In the genomic region with DNA sequence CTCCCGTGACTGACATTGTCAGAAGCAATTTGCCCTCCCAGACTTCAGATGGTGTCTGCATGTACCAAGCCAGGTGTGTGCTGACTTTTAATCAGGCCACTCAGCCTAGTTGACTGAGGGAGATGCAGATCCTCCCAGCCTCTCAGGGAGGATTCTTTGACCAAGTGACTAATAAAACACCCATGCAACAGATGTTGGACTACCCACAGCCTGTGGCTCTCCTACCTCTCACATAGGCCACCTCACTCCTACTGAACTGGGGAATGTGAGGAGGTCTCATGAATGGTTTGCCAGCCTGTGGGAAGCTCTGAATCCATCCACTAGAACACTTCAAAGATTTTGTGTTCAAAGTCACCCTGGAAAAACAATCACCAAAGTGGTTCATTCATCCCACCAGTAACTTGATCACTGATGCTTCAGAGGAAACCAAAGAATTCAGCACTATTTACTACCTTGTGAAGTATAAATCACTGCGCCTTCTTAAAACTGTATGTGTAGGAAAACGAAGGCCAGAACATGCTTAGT, we compare ENCODE assay signal across 13 cellular contexts.
"Had no signal": no experiment of that assay in that cellular context is flagged by ENCODE, and none has a peak within 500 bp of the region (broad histone marks: within the 10 kb centered on the region; RNA-seq: fewer than 3 reads in every experiment).

No MANE protein-coding gene starts in this region.

- DNase-seq: cerebellar nuclear complex, cortex of kidney had no signal

- H2AFZ ChIP-seq: neural progenitor cell had no signal

- H3K4me2 ChIP-seq: neural progenitor cell, smooth muscle cell had no signal

- H3K36me3 Mint-ChIP-seq: activated naive CD8-positive, alpha-beta T cell; neural progenitor cell; stimulated activated naive B cell treated with anti-CD40 and anti-IgM and Interleukin-4, amounts not matched to agents 10 μg/mL and 1 μg/mL and 100 μg/mL, for 72 hours had no signal

- H3K27ac Mint-ChIP-seq: activated naive CD8-positive, alpha-beta T cell; activated T-helper 2 cell treated with anti-CD3 and anti-CD28 coated beads, Interferon-gamma antibody, Interleukin-2, Interleukin-4, amounts not matched to agents 10 μg/mL and 5 μg/mL and 100 μg/mL, durations not matched to agents 14 hours and 24 hours and 36 hours; naive thymus-derived CD4-positive, alpha-beta T cell; neural progenitor cell; stimulated activated naive B cell treated with anti-CD40 and anti-IgM and Interleukin-4, amounts not matched to agents 10 μg/mL and 1 μg/mL and 100 μg/mL, for 72 hours had no signal

- H3K27me3 ChIP-seq: neural progenitor cell, transverse colon had no signal

- FAIRE-seq: urothelium cell line had no signal

- H3K9me3 Mint-ChIP-seq: activated T-cell treated with anti-CD3 and anti-CD28 coated beads, Interleukin-2, amount 50 U/mL, for 4 hours; activated T-helper 2 cell treated with anti-CD3 and anti-CD28 coated beads, Interferon-gamma antibody, Interleukin-2, Interleukin-4, amounts not matched to agents 10 μg/mL and 5 μg/mL and 100 μg/mL, durations not matched to agents 14 hours and 24 hours and 36 hours; naive thymus-derived CD4-positive, alpha-beta T cell; neural progenitor cell; stimulated activated naive B cell treated with anti-CD40 and anti-IgM and Interleukin-4, amounts not matched to agents 10 μg/mL and 1 μg/mL and 100 μg/mL, for 72 hours had no signal

- H3K9me3 ChIP-seq: heart right ventricle, transverse colon had no signal

- H3K27ac ChIP-seq: epithelial cell of prostate, heart right ventricle, neural progenitor cell, transverse colon had no signal

- H3K4me3 ChIP-seq: heart right ventricle, neural progenitor cell, smooth muscle cell, transverse colon had no signal

- H3K9ac ChIP-seq: neural progenitor cell had no signal

- H3K36me3 ChIP-seq: heart right ventricle, neural progenitor cell, transverse colon had no signal

- H3K4me1 ChIP-seq: transverse colon had no signal

- H3K4me3 Mint-ChIP-seq: activated naive CD8-positive, alpha-beta T cell; activated T-cell treated with anti-CD3 and anti-CD28 coated beads, Interleukin-2, amount 50 U/mL, for 4 hours; naive thymus-derived CD4-positive, alpha-beta T cell; neural progenitor cell; stimulated activated naive B cell treated with anti-CD40 and anti-IgM and Interleukin-4, amounts not matched to agents 10 μg/mL and 1 μg/mL and 100 μg/mL, for 72 hours had no signal
